ENCODE assay signal across 22 cellular contexts in the genomic region with DNA sequence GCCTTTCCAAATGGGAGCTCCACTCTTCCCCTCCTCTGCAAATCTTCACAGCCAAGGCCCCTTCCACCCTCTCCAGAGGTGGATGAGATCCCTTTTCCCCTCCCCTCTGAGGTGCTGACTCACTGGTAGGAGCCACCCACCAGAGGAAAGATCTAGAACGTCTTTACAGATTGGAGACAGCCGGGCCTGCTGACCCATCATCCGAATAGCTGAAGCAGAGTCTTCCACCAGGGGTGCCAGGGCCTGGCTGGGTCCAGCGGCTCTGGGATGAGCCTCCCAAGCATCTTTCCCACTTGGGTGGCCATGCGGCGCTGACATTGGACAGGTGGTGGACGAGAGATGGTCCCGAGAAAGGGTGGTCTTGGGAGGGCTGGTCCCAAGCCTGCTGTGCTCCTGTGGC. TPM values are rescaled to one million over a fixed set of nuclear protein-coding genes. Genes with fewer than 3 reads are reported as not detected.
DNase-seq lines count a peak whose midpoint lies in the region; ATAC-seq and TF ChIP-seq lines count a peak whose summit lies in the region.
"Had no signal": no experiment of that assay in that cellular context is flagged by ENCODE, and none has a peak within 500 bp of the region (broad histone marks: within the 10 kb centered on the region; RNA-seq: fewer than 3 reads in every experiment).

No MANE protein-coding gene starts in this region.

- H3K9me3 Mint-ChIP-seq in activated T-cell treated with anti-CD3 and anti-CD28 coated beads, Interleukin-2, amount 50 U/mL, for 24 hours: no peaks in the 10 kb centered on the region
- no peaks in the 10 kb centered on the region for H3K9me3 Mint-ChIP-seq in activated T-cell treated with anti-CD3 and anti-CD28 coated beads, Interleukin-2, amount 50 U/mL, for 4 hours
- H3K9me3 Mint-ChIP-seq: CD8-positive, alpha-beta T cell; type B pancreatic cell; WTC11 had no signal

- DNase-seq in activated T-cell treated with anti-CD3 and anti-CD28 coated beads, Interleukin-2, amount 50 U/mL, for 24 hours: peak; percentile 26
- no peak for DNase-seq in activated T-cell treated with anti-CD3 and anti-CD28 coated beads, Interleukin-2, amount 50 U/mL, for 4 hours
- peak; percentile 40 for DNase-seq in amniotic epithelial cell (ENCODE audit: low read depth)
- no peak for DNase-seq in tibial artery
- DNase-seq in mucosa of descending colon: no peak
- no peak for DNase-seq in body of pancreas
- DNase-seq: activated effector memory CD4-positive, alpha-beta T cell treated with Interleukin-2 at 50 U/mL for 16 hours; CD8-positive, alpha-beta T cell; DND-41; esophagus squamous epithelium; hippocampal formation; NCI-H1092; NCI-H774; stimulated activated CD4-positive, alpha-beta T cell treated with anti-CD3 and anti-CD28 coated beads, Interleukin-4, amount 100 ng/mL, for 4 hours; T-helper 1 cell had no signal

- no peak for TF ChIP-seq EP300 in gastroesophageal sphincter (IDR thresholded peaks at IDR 0.05)

- H3K4me1 Mint-ChIP-seq in activated T-cell treated with anti-CD3 and anti-CD28 coated beads, Interleukin-2, amount 50 U/mL, for 24 hours (ENCODE audit: low read depth): peaks cover 5% of the 10 kb centered on the region
- no peaks in the 10 kb centered on the region for H3K4me1 Mint-ChIP-seq in activated T-cell treated with anti-CD3 and anti-CD28 coated beads, Interleukin-2, amount 50 U/mL, for 4 hours (ENCODE audit: low read depth)
- H3K4me1 Mint-ChIP-seq: WTC11 had no signal

- H3K27me3 ChIP-seq in gastroesophageal sphincter: peaks cover 17% of the 10 kb centered on the region
- H3K27me3 ChIP-seq in tibial artery: peaks cover 0 to 17% of the 10 kb centered on the region in 2 donors
- peaks cover 0 to 3% of the 10 kb centered on the region in 2 donors for H3K27me3 ChIP-seq in body of pancreas

- no CpG with 5 or more reads among the region's 8 CpGs for WGBS in gastroesophageal sphincter (ENCODE audit: low coverage in 1 of 2), 2 donors
- WGBS in body of pancreas, 2 donors: 65 to 70% methylated on average over 2 to 8 of the region's 8 CpGs

- no peak overlapping the region for H3K27ac Mint-ChIP-seq in activated T-cell treated with anti-CD3 and anti-CD28 coated beads, Interleukin-2, amount 50 U/mL, for 24 hours
- H3K27ac Mint-ChIP-seq: type B pancreatic cell, WTC11 had no signal

- no peak overlapping the region for H3K4me3 ChIP-seq in gastroesophageal sphincter
- H3K4me3 ChIP-seq in tibial artery: no peak overlapping the region
- H3K4me3 ChIP-seq in mucosa of descending colon: no peak overlapping the region
- H3K4me3 ChIP-seq in body of pancreas: no peak overlapping the region
- H3K4me3 ChIP-seq: esophagus squamous epithelium, skin epidermis had no signal

- H3K9me3 ChIP-seq in gastroesophageal sphincter: no peaks in the 10 kb centered on the region
- H3K9me3 ChIP-seq in tibial artery: no peaks in the 10 kb centered on the region
- no peaks in the 10 kb centered on the region for H3K9me3 ChIP-seq in mucosa of descending colon
- H3K9me3 ChIP-seq in body of pancreas: no peaks in the 10 kb centered on the region
- H3K9me3 ChIP-seq: esophagus squamous epithelium had no signal

- peaks cover 53% of the 10 kb centered on the region for H3K36me3 Mint-ChIP-seq in activated T-cell treated with anti-CD3 and anti-CD28 coated beads, Interleukin-2, amount 50 U/mL, for 24 hours (ENCODE audit: low read depth)
- peaks cover 28% of the 10 kb centered on the region for H3K36me3 Mint-ChIP-seq in activated T-cell treated with anti-CD3 and anti-CD28 coated beads, Interleukin-2, amount 50 U/mL, for 4 hours (ENCODE audit: insufficient read depth)

- peaks cover 20% of the 10 kb centered on the region for H3K27me3 Mint-ChIP-seq in activated T-cell treated with anti-CD3 and anti-CD28 coated beads, Interleukin-2, amount 50 U/mL, for 24 hours
- H3K27me3 Mint-ChIP-seq in activated T-cell treated with anti-CD3 and anti-CD28 coated beads, Interleukin-2, amount 50 U/mL, for 4 hours (ENCODE audit: low read depth): peaks cover 10% of the 10 kb centered on the region

- H3K4me1 ChIP-seq in gastroesophageal sphincter: peaks cover 5 to 53% (median 24%) of the 10 kb centered on the region in 3 donors
- peaks cover 0 to 51% (median 34%) of the 10 kb centered on the region in 4 donors for H3K4me1 ChIP-seq in tibial artery
- peaks cover 12% of the 10 kb centered on the region for H3K4me1 ChIP-seq in mucosa of descending colon (ENCODE audit: low read depth)
- H3K4me1 ChIP-seq in body of pancreas: peaks cover 54% of the 10 kb centered on the region

- H3K27ac ChIP-seq in gastroesophageal sphincter: peak overlapping the region in 3 of 4 donors; percentile 75 to 82 (median 77)
- H3K27ac ChIP-seq in tibial artery: peak overlapping the region; percentile 44 to 51
- H3K27ac ChIP-seq in body of pancreas: peak overlapping the region in 1 of 4 donors; percentile 14
- H3K27ac ChIP-seq: skin epidermis had no signal

- H3K36me3 ChIP-seq in gastroesophageal sphincter (peaks cover 0 to 59% of the 10 kb centered on the region in 2 donors), tibial artery (peaks cover 16 to 53% (median 42%) of the 10 kb centered on the region in 3 donors), mucosa of descending colon (ENCODE audit: low read depth) (no peaks in the 10 kb centered on the region), body of pancreas (replicated peaks in 1 of 2; ENCODE audit: insufficient read depth in 1 of 2, low read depth in 2 of 2) (peaks cover 0 to 6% of the 10 kb centered on the region in 2 donors)

- H3K4me3 Mint-ChIP-seq in activated T-cell treated with anti-CD3 and anti-CD28 coated beads, Interleukin-2, amount 50 U/mL, for 24 hours: no peak overlapping the region
- no peak overlapping the region for H3K4me3 Mint-ChIP-seq in activated T-cell treated with anti-CD3 and anti-CD28 coated beads, Interleukin-2, amount 50 U/mL, for 4 hours
- H3K4me3 Mint-ChIP-seq: CD8-positive, alpha-beta T cell; type B pancreatic cell; WTC11 had no signal

- TF ChIP-seq POLR2A in gastroesophageal sphincter (IDR thresholded peaks at IDR 0.05): no peak
- TF ChIP-seq POLR2A in body of pancreas (IDR thresholded peaks at IDR 0.05): no peak

- ATAC-seq in activated T-cell treated with anti-CD3 and anti-CD28 coated beads, Interleukin-2, amount 50 U/mL, for 4 hours: no peak
- ATAC-seq in gastroesophageal sphincter (no peak), mucosa of descending colon (no peak), GM19324 (IDR thresholded peaks at IDR 0.05; ENCODE audit: low FRiP score, unreplicated experiment) (no peak), body of pancreas (no peak)
- ATAC-seq: CD8-positive, alpha-beta T cell; Panc1; WTC11 had no signal

- no peak for TF ChIP-seq CTCF in gastroesophageal sphincter (IDR thresholded peaks at IDR 0.05)
- TF ChIP-seq CTCF in tibial artery (IDR thresholded peaks at IDR 0.05): no peak
- no peak for TF ChIP-seq CTCF in mucosa of descending colon (IDR thresholded peaks at IDR 0.05)
- no peak for TF ChIP-seq CTCF in body of pancreas (IDR thresholded peaks at IDR 0.05)

- intact Hi-C loops in tibial artery (cut with DNase I; ENCODE audit: low total_unique reads): no loop called here
- intact Hi-C loops in mucosa of descending colon (cut with DNase I, micrococcal nuclease): no loop called here
- intact Hi-C loops in body of pancreas (cut with DNase I): no loop called here

RNA-seq across cellular contexts. Expression of gene ERFE, which starts 9.0 kb away (rescaled TPM):
- total RNA-seq in activated T-cell treated with anti-CD3 and anti-CD28 coated beads, Interleukin-2, amount 50 U/mL, for 4 hours: under 1 TPM; 0.13 to 0.91 (median 0.22) TPM
- under 1 TPM in 3 of 4 donors, not detected in 1; 0.35 to 0.94 (median 0.74) TPM for total RNA-seq in gastroesophageal sphincter
- under 1 TPM; 0.38 to 0.58 (median 0.51) TPM for total RNA-seq in mucosa of descending colon
- under 1 TPM in 1 of 2 donors, not detected in 1; 0.66 TPM for total RNA-seq in body of pancreas
- total RNA-seq: CD8-positive, alpha-beta T cell had no signal

RNA-seq across cellular contexts. Expression of gene KLHL30, which starts 29.3 kb away (rescaled TPM):
- total RNA-seq in activated T-cell treated with anti-CD3 and anti-CD28 coated beads, Interleukin-2, amount 50 U/mL, for 4 hours: not detected
- total RNA-seq in gastroesophageal sphincter (1 to 10 TPM; 1.3 to 8.1 (median 3.7) TPM), mucosa of descending colon (1 to 10 TPM in 1 of 3 donors, under 1 TPM in 2; 0.17 to 1.1 (median 0.24) TPM), body of pancreas (under 1 TPM; 0.26 to 0.66 TPM)
- total RNA-seq: CD8-positive, alpha-beta T cell; dermis microvascular lymphatic vessel endothelial cell; WTC11 had no signal

RNA-seq across cellular contexts. Expression of gene ILKAP, which starts 35.7 kb away (rescaled TPM):
- 10 to 100 TPM; 64.5 to 70.9 (median 66.5) TPM for total RNA-seq in activated T-cell treated with anti-CD3 and anti-CD28 coated beads, Interleukin-2, amount 50 U/mL, for 4 hours
- total RNA-seq in gastroesophageal sphincter: 10 to 100 TPM; 18.5 to 45.5 (median 35.1) TPM
- 10 to 100 TPM; 33.2 to 55.7 (median 39.9) TPM for total RNA-seq in mucosa of descending colon
- total RNA-seq in body of pancreas: 10 to 100 TPM; 22.8 to 44.8 TPM

Comparison
In these comparisons a context has a peak if more than half of its experiments do, and no peak if none do; other contexts are left out.
1. DNase-seq: peak in activated T-cell treated with anti-CD3 and anti-CD28 coated beads, Interleukin-2, amount 50 U/mL, for 24 hours (single experiment) and amniotic epithelial cell (single experiment); none in activated T-cell treated with anti-CD3 and anti-CD28 coated beads, Interleukin-2, amount 50 U/mL, for 4 hours (single experiment), tibial artery (0 of 2), mucosa of descending colon (0 of 3) and body of pancreas (0 of 4).